Comparison of ENCODE assay signal across 17 cellular contexts in the genomic region with DNA sequence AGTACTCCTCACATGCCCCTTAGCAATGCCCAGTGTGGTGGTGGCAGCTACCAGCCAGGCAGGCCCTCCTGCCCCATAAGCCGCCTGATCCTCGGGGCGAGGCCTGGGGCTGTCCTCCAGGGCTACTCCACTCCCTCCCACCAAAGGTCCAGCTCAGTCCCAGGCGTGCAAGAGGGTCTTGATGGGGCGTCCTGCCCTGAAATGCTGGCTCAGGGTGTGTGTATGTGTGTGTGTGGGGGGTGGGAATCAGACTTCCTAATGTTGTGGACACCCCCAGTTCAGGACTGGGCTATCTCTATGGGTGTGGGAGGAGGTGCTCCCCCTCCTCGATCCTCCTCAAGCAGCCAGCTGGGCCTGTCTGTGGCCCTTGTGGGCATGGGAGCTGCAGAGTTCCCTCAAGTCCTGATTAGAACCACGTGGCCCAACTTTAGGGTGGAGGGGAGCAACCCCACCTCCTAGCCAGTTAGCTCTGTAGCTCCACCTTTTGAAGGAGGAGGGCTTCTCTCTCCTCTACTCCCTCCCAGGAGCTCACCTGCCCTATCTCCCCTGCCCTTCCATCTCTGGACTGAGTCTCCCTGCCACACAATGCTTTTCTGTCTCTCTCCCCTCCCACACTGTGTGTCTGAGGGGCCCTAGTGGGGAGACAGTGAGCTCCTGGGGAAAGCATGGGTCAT. TPM values are rescaled to one million over a fixed set of nuclear protein-coding genes. Genes with fewer than 3 reads are reported as not detected.
A peak's percentile ranks its signal among the peaks of the same experiment; 100 is the strongest.
DNase-seq lines count a peak whose midpoint lies in the region; ATAC-seq and TF ChIP-seq lines count a peak whose summit lies in the region.
"Had no signal": no experiment of that assay in that cellular context is flagged by ENCODE, and none has a peak within 500 bp of the region (broad histone marks: within the 10 kb centered on the region; RNA-seq: fewer than 3 reads in every experiment).

No MANE protein-coding gene starts in this region.

- TF ChIP-seq CTCF in IMR-90 (conservative IDR thresholded peaks at IDR 0.05; ENCODE audit: low read depth, low read length) (no peak), gastrocnemius medialis (IDR thresholded peaks at IDR 0.05 in 4 of 5, conservative IDR thresholded peaks at IDR 0.05 in 1 of 5) (no peak)
- no peak for TF ChIP-seq CTCF in CD8-positive, alpha-beta T cell (IDR thresholded peaks at IDR 0.05)

- H3K9me3 Mint-ChIP-seq in CD8-positive, alpha-beta T cell, result no peaks in the 10 kb centered on the region

- in situ Hi-C loops in IMR-90 (cut with MboI; ENCODE audit: low sequenced_read_pairs), result no loop called here
- in situ Hi-C loops in gastrocnemius medialis (cut with MboI; ENCODE audit: low sequenced_read_pairs in 4 of 4), result no loop called here

- TF ChIP-seq POLR2A in IMR-90 (IDR thresholded peaks at IDR 0.05; ENCODE audit: low read depth, low read length) (no peak), erythroblast (IDR thresholded peaks at IDR 0.05; ENCODE audit: low read length) (no peak), gastrocnemius medialis (IDR thresholded peaks at IDR 0.05) (no peak)

- H3K56ac ChIP-seq in IMR-90 (ENCODE audit: extremely low read depth, insufficient read depth, low read length), result no peak overlapping the region

- CTCF ChIA-PET in IMR-90 (lab: Yijun Ruan, JAX), result interaction anchor here (0.6 to 1.4 kb wide), 2 partner anchors 13 to 44 kb away, joined by 3 read pairs; no protein-coding TSS in a partner anchor
- CTCF ChIA-PET in CD8-positive, alpha-beta T cell (lab: Charles Lee), result interaction anchor here (0.5 kb wide), 1 partner anchor 231 kb away, joined by 4 read pairs; no protein-coding TSS in a partner anchor

- no peak overlapping the region for H3K4me3 Mint-ChIP-seq in CD8-positive, alpha-beta T cell
- H3K4me3 Mint-ChIP-seq: activated CD8-positive, alpha-beta memory T cell treated with anti-CD3 and anti-CD28 coated beads, Interleukin-2, amount 10 ng/mL, durations not matched to agents 7 days and 5 days; brain had no signal

- no peak overlapping the region for H2BK5ac ChIP-seq in IMR-90 (ENCODE audit: low read depth, low read length, poor library complexity, severe bottlenecking)

- no peaks in the 10 kb centered on the region for H3K4me1 ChIP-seq in IMR-90 (ENCODE audit: control insufficient read depth, insufficient read depth, low read length)
- H3K4me1 ChIP-seq in gastrocnemius medialis, result no peaks in the 10 kb centered on the region
- peaks cover 4% of the 10 kb centered on the region for H3K4me1 ChIP-seq in CD8-positive, alpha-beta T cell (ENCODE audit: insufficient read depth, low read length)
- H3K4me1 ChIP-seq: foreskin keratinocyte had no signal

- no peaks in the 10 kb centered on the region for H3K36me3 Mint-ChIP-seq in CD8-positive, alpha-beta T cell
- H3K36me3 Mint-ChIP-seq: activated CD8-positive, alpha-beta memory T cell treated with anti-CD3 and anti-CD28 coated beads, Interleukin-2, amount 10 ng/mL, durations not matched to agents 7 days and 5 days; brain had no signal

- H3K79me1 ChIP-seq in IMR-90 (ENCODE audit: low read depth in 1 of 2, low read length in 2 of 2), result no peaks in the 10 kb centered on the region

- no peaks in the 10 kb centered on the region for H4K20me1 ChIP-seq in IMR-90 (ENCODE audit: insufficient read depth, low read length)

- H3K14ac ChIP-seq in IMR-90 (replicated peaks; ENCODE audit: low read depth, low read length), result no peak overlapping the region

- POLR2A ChIA-PET in IMR-90 (lab: Charles Lee; ENCODE audit: unreplicated experiment), result interaction anchor here (0.9 kb wide), 1 partner anchor 80 kb away, joined by 4 read pairs; the partner anchor contains the start of gene AP5S1
- POLR2A ChIA-PET in CD8-positive, alpha-beta T cell (lab: Charles Lee), result no interaction called here

- DNase-seq in IMR-90 (no peak), erythroblast (lab: John Stamatoyannopoulos, UW) (peak; percentile 39 to 46), gastrocnemius medialis (no peak), T-helper 1 cell (no peak)
- DNase-seq in activated CD4-positive, alpha-beta T cell treated with anti-CD3 and anti-CD28 coated beads for 1 hour, result no peak
- DNase-seq in CD8-positive, alpha-beta T cell, result no peak
- DNase-seq: activated CD8-positive, alpha-beta memory T cell treated with anti-CD3 and anti-CD28 coated beads, Interleukin-2, amount 10 ng/mL, durations not matched to agents 7 days and 5 days; activated gamma-delta T cell treated with Interleukin-2 at 50 U/mL for 16 hours; effector memory CD4-positive, alpha-beta T cell; foreskin keratinocyte; HCEC 1CT; NCI-H510A; stimulated activated CD4-positive, alpha-beta T cell treated with anti-CD3 and anti-CD28 coated beads, Interleukin-2, amount 100 ng/mL, for 24 hours; stimulated activated CD8-positive, alpha-beta memory T cell treated with anti-CD3 and anti-CD28 coated beads, Interleukin-4, amount 100 ng/mL, for 48 hours had no signal

- intact Hi-C loops in IMR-90 (cut with micrococcal nuclease) (no loop called here), gastrocnemius medialis (cut with DNase I; ENCODE audit: low total_unique reads) (no loop called here)
- intact Hi-C loops in CD8-positive, alpha-beta T cell (cut with DNase I, micrococcal nuclease), result no loop called here

- dilution Hi-C loops in IMR-90 (cut with HindIII; ENCODE audit: low sequenced_read_pairs, unreplicated experiment), result no loop called here

- no peak overlapping the region for H3K4me3 ChIP-seq in IMR-90 (ENCODE audit: insufficient read depth, low read depth, low read length)
- no peak overlapping the region for H3K4me3 ChIP-seq in gastrocnemius medialis
- H3K4me3 ChIP-seq in CD8-positive, alpha-beta T cell (ENCODE audit: low read depth, low read length), result no peak overlapping the region

- ATAC-seq in IMR-90 (ENCODE audit: low read depth) (no peak), gastrocnemius medialis (no peak)
- ATAC-seq in CD8-positive, alpha-beta T cell, result no peak
- ATAC-seq: activated CD8-positive, alpha-beta memory T cell treated with anti-CD3 and anti-CD28 coated beads, Interleukin-2, amount 10 ng/mL, durations not matched to agents 7 days and 5 days; foreskin keratinocyte had no signal

- H4K8ac ChIP-seq in IMR-90 (ENCODE audit: low read depth in 2 of 2, low read length in 2 of 2), result no peak overlapping the region

- WGBS in IMR-90 (ENCODE audit: extremely low coverage in 2 of 2, insufficient read length in 1 of 2), 2 experiments, result no CpG with 5 or more reads among the region's 7 CpGs

- no TSS peak for BruUV-seq in IMR-90 (replicated peaks; lab: Mats Ljungman, UMichigan)

- H4K5ac ChIP-seq in IMR-90 (ENCODE audit: low read depth, low read length), result no peak overlapping the region

- H3K23ac ChIP-seq in IMR-90 (ENCODE audit: low read depth, low read length), result no peak overlapping the region

- H2AFZ ChIP-seq in IMR-90 (replicated peaks; ENCODE audit: low read length, poor library complexity), result no peak overlapping the region

- peak overlapping the region; percentile 13 for H2AK9ac ChIP-seq in IMR-90 (replicated peaks; ENCODE audit: low read depth, low read length, poor library complexity)

- H3K27me3 Mint-ChIP-seq in CD8-positive, alpha-beta T cell (ENCODE audit: low read depth), result peaks cover 1% of the 10 kb centered on the region

- no peak overlapping the region for H3K18ac ChIP-seq in IMR-90 (ENCODE audit: low read depth, low read length)

- no peak overlapping the region for H3K27ac Mint-ChIP-seq in CD8-positive, alpha-beta T cell
- H3K27ac Mint-ChIP-seq: activated CD8-positive, alpha-beta memory T cell treated with anti-CD3 and anti-CD28 coated beads, Interleukin-2, amount 10 ng/mL, durations not matched to agents 7 days and 5 days; progenitor cell of endocrine pancreas had no signal

- H3K27ac ChIP-seq in IMR-90 (ENCODE audit: insufficient read depth, low read length) (no peak overlapping the region), gastrocnemius medialis (peak overlapping the region; percentile 10 to 67 (median 62))
- no peak overlapping the region for H3K27ac ChIP-seq in CD8-positive, alpha-beta T cell (ENCODE audit: low read depth, low read length)
- H3K27ac ChIP-seq: foreskin keratinocyte, HL-60 had no signal

- no peak overlapping the region for H2BK20ac ChIP-seq in IMR-90 (ENCODE audit: low read depth, low read length)

- H3K4ac ChIP-seq in IMR-90 (ENCODE audit: low read depth, low read length), result no peak overlapping the region

- no peak overlapping the region for H2BK15ac ChIP-seq in IMR-90 (ENCODE audit: low read depth, low read length)

- H2BK120ac ChIP-seq in IMR-90 (ENCODE audit: low read depth, low read length), result no peak overlapping the region

- peaks cover 9% of the 10 kb centered on the region for H3K4me1 Mint-ChIP-seq in CD8-positive, alpha-beta T cell (ENCODE audit: low read depth)

- TF ChIP-seq RAD21 in IMR-90 (IDR thresholded peaks at IDR 0.05; ENCODE audit: low read length), result no peak

- H2AK5ac ChIP-seq in IMR-90 (ENCODE audit: low read depth, low read length), result no peak overlapping the region

- no peaks in the 10 kb centered on the region for H3K9me1 ChIP-seq in IMR-90 (ENCODE audit: insufficient read depth, low read length)

- no peak overlapping the region for H4K91ac ChIP-seq in IMR-90 (ENCODE audit: insufficient read depth, low read depth, low read length)

- no peak overlapping the region for H3K9ac ChIP-seq in IMR-90 (ENCODE audit: low read depth, low read length)

- H3K27me3 ChIP-seq in IMR-90 (ENCODE audit: control insufficient read depth, insufficient read depth, low read length) (peaks cover 19% of the 10 kb centered on the region), gastrocnemius medialis (peaks cover 0 to 9% (median 0%) of the 10 kb centered on the region in 3 donors)
- H3K27me3 ChIP-seq in CD8-positive, alpha-beta T cell (ENCODE audit: insufficient read depth, low read length), result no peaks in the 10 kb centered on the region
- H3K27me3 ChIP-seq: foreskin keratinocyte had no signal

- H3K36me3 ChIP-seq in IMR-90 (ENCODE audit: control insufficient read depth, insufficient read depth, low read length) (no peaks in the 10 kb centered on the region), gastrocnemius medialis (no peaks in the 10 kb centered on the region)
- H3K36me3 ChIP-seq in CD8-positive, alpha-beta T cell (ENCODE audit: insufficient read depth, low read length), result no peaks in the 10 kb centered on the region

- H3K4me2 ChIP-seq in IMR-90 (ENCODE audit: low read depth, low read length), result no peak overlapping the region

- H3K9me3 ChIP-seq in IMR-90 (ENCODE audit: control insufficient read depth, insufficient read depth, low read length) (no peaks in the 10 kb centered on the region), gastrocnemius medialis (no peaks in the 10 kb centered on the region)
- no peaks in the 10 kb centered on the region for H3K9me3 ChIP-seq in CD8-positive, alpha-beta T cell (ENCODE audit: low read length)

RNA-seq across cellular contexts. Expression of gene HSPA12B, which starts 7.6 kb away (rescaled TPM):
- not detected in 2 replicates for total RNA-seq in IMR-90 (2012; rRNA removed)
- not detected in 2 replicates for polyA plus RNA-seq in IMR-90 (2012; rRNA removed)
- 0.03 TPM in 1 of 2 replicates, not detected in the other for polyA plus RNA-seq in IMR-90 (2012; cell fraction: cytosol; rRNA removed)
- polyA plus RNA-seq in IMR-90 (2012; cell fraction: nucleus; rRNA removed; ENCODE audit: low replicate concordance), result not detected in 2 replicates
- total RNA-seq in gastrocnemius medialis, result 1 to 10 TPM; 3.7 to 8.5 (median 5.8) TPM
- not detected for total RNA-seq in CD8-positive, alpha-beta T cell
- total RNA-seq: activated CD8-positive, alpha-beta memory T cell treated with anti-CD3 and anti-CD28 coated beads, Interleukin-2, amount 10 ng/mL, durations not matched to agents 7 days and 5 days; progenitor cell of endocrine pancreas had no signal

RNA-seq across cellular contexts. Expression of gene ADISSP, which starts 27.5 kb away (rescaled TPM):
- total RNA-seq in IMR-90 (2012; rRNA removed), result 31.4 and 31.9 TPM in 2 replicates
- polyA plus RNA-seq in IMR-90 (2012; rRNA removed), result 58.2 and 65.0 TPM in 2 replicates
- polyA plus RNA-seq in IMR-90 (2012; cell fraction: cytosol; rRNA removed), result 75.4 and 85.6 TPM in 2 replicates
- polyA plus RNA-seq in IMR-90 (2012; cell fraction: nucleus; rRNA removed; ENCODE audit: low replicate concordance), result 17.7 and 47.7 TPM in 2 replicates
- total RNA-seq in gastrocnemius medialis, result 10 to 100 TPM in 2 of 4 donors, 1 to 10 TPM in 2; 5.9 to 16.4 (median 9.6) TPM
- total RNA-seq in CD8-positive, alpha-beta T cell, result 10 to 100 TPM in 1 of 2 experiments, 1 to 10 TPM in 1; 9.6 to 10.7 TPM

RNA-seq across cellular contexts. Expression of gene SIGLEC1, which starts 27.7 kb away (rescaled TPM):
- total RNA-seq in IMR-90 (2012; rRNA removed), result not detected in 2 replicates
- not detected in 2 replicates for polyA plus RNA-seq in IMR-90 (2012; rRNA removed)
- polyA plus RNA-seq in IMR-90 (2012; cell fraction: cytosol; rRNA removed), result not detected in 2 replicates
- 0.01 TPM in 1 of 2 replicates, not detected in the other for polyA plus RNA-seq in IMR-90 (2012; cell fraction: nucleus; rRNA removed; ENCODE audit: low replicate concordance)
- 1 to 10 TPM in 3 of 4 donors, under 1 TPM in 1; 0.61 to 3.0 (median 2.6) TPM for total RNA-seq in gastrocnemius medialis
- total RNA-seq in CD8-positive, alpha-beta T cell, result under 1 TPM; 0.05 to 0.06 TPM
- total RNA-seq: activated CD8-positive, alpha-beta memory T cell treated with anti-CD3 and anti-CD28 coated beads, Interleukin-2, amount 10 ng/mL, durations not matched to agents 7 days and 5 days; foreskin keratinocyte; progenitor cell of endocrine pancreas had no signal
- polyA plus RNA-seq: foreskin keratinocyte had no signal

RNA-seq across cellular contexts. Expression of gene SPEF1, which starts 41.2 kb away (rescaled TPM):
- total RNA-seq in IMR-90 (2012; rRNA removed) (under 0.01 TPM in 1 of 2 replicates, not detected in the other), gastrocnemius medialis (not detected)
- polyA plus RNA-seq in IMR-90 (2012; rRNA removed), result 0.15 and 0.26 TPM in 2 replicates
- 0.30 and 0.54 TPM in 2 replicates for polyA plus RNA-seq in IMR-90 (2012; cell fraction: cytosol; rRNA removed)
- 0.58 and 0.99 TPM in 2 replicates for polyA plus RNA-seq in IMR-90 (2012; cell fraction: nucleus; rRNA removed; ENCODE audit: low replicate concordance)
- total RNA-seq in CD8-positive, alpha-beta T cell, result under 1 TPM in 1 of 2 experiments, not detected in 1; 0.16 TPM

RNA-seq across cellular contexts. Expression of gene CENPB, which starts 46.5 kb away (rescaled TPM):
- total RNA-seq in IMR-90 (2012; rRNA removed) (59.1 and 72.2 TPM in 2 replicates), gastrocnemius medialis (100 to 1,000 TPM in 3 of 4 donors, 10 to 100 TPM in 1; 67.5 to 186 (median 143) TPM)
- 45.7 and 49.3 TPM in 2 replicates for polyA plus RNA-seq in IMR-90 (2012; rRNA removed)
- 37.2 and 44.3 TPM in 2 replicates for polyA plus RNA-seq in IMR-90 (2012; cell fraction: cytosol; rRNA removed)
- polyA plus RNA-seq in IMR-90 (2012; cell fraction: nucleus; rRNA removed; ENCODE audit: low replicate concordance), result 18.7 and 35.4 TPM in 2 replicates
- 10 to 100 TPM; 23.2 to 24.1 TPM for total RNA-seq in CD8-positive, alpha-beta T cell

Comparison
In these comparisons a context has a peak if more than half of its experiments do, and no peak if none do; other contexts are left out.
1. DNase-seq: peak in erythroblast (2 of 2); none in IMR-90 (single experiment), gastrocnemius medialis (0 of 2), activated CD4-positive, alpha-beta T cell treated with anti-CD3 and anti-CD28 coated beads for 1 hour (single experiment), CD8-positive, alpha-beta T cell (0 of 7) and T-helper 1 cell (0 of 5).
2. H3K27ac ChIP-seq: peak in gastrocnemius medialis (4 of 4); none in IMR-90 (single experiment) and CD8-positive, alpha-beta T cell (single experiment).